ENCODE assay signal across 8 cellular contexts in the genomic region with DNA sequence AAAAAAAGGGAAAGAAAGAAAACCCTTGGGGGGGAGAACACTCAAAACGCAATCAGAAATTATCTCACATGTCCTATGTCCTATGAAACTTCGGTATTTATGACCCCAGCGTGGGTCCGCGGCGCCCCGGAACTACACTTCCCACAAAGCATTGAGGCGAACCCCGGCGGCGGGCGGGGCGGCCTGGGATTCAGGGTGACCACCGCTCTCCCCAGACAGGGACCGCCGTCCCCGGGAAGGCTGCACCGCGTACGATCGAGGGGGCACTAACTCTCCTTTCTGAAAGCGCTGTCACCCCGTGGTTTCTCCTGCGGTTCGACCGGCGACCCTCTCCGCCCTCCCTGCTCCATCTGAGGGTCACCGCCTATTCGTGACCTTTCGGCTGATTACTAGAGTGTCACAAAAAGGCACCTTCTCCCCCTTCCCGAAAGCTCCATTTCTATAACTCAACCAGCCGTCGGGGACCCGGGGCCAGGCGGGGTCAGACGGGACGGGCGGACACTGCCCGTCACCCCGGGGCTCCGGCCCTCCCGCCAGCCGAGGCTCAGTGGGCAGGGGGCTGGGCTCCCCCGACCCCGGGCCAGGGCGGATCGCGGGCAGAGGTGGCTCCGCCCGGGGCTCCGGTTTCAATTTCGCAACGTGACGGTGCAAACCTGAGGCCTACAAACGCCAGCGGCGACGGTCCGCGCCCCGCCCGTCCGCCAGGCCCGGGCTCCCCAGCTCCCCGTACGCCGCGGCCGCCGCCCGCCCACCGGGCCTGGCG. TPM values are rescaled to one million over a fixed set of nuclear protein-coding genes. Genes with fewer than 3 reads are reported as not detected.
DNase-seq lines count a peak whose midpoint lies in the region; ATAC-seq and TF ChIP-seq lines count a peak whose summit lies in the region.

No MANE protein-coding gene starts in this region.

- H3K4me1 Mint-ChIP-seq in H9 = peaks cover 19 to 23% of the 10 kb centered on the region in 2 experiments
- peaks cover 25% of the 10 kb centered on the region for H3K4me1 Mint-ChIP-seq in T-helper 17 cell

- H3K23me2 ChIP-seq in H9 (ENCODE audit: insufficient read length, low read depth, low read length, poor library complexity, severe bottlenecking) = peaks cover 12% of the 10 kb centered on the region

- no peak overlapping the region for H4K5ac ChIP-seq in H9 (ENCODE audit: insufficient read length, low read depth, low read length)

- no peaks in the 10 kb centered on the region for H3K36me3 ChIP-seq in Loucy (ENCODE audit: insufficient read depth, low read length)
- no peaks in the 10 kb centered on the region for H3K36me3 ChIP-seq in rectal smooth muscle tissue (ENCODE audit: control insufficient read depth, insufficient read depth, low read length)
- no peaks in the 10 kb centered on the region for H3K36me3 ChIP-seq in vagina

- no peak overlapping the region for H3K4ac ChIP-seq in H9 (ENCODE audit: low read depth, low read length)

- no peak overlapping the region for H3K18ac ChIP-seq in H9 (ENCODE audit: insufficient read length, low read depth, low read length)

- TF ChIP-seq POLR2A in GM10847 (IDR thresholded peaks at IDR 0.05; ENCODE audit: extremely low read depth, insufficient read length) (peak; percentile 27), vagina (IDR thresholded peaks at IDR 0.05) (peak in 1 of 2 donors; percentile 81)

- H3K4me1 ChIP-seq in H9 (ENCODE audit: insufficient read depth, low read length) = peaks cover 3% of the 10 kb centered on the region; the same call in 1 of the 2 replicates
- no peaks in the 10 kb centered on the region for H3K4me1 ChIP-seq in Loucy (ENCODE audit: insufficient read depth, low read length, poor library complexity, severe bottlenecking)
- no peaks in the 10 kb centered on the region for H3K4me1 ChIP-seq in right cardiac atrium (ENCODE audit: control insufficient read depth, insufficient read depth, low read length)
- H3K4me1 ChIP-seq in rectal smooth muscle tissue (ENCODE audit: control insufficient read depth, insufficient read depth, low read length) = peaks cover 9% of the 10 kb centered on the region
- H3K4me1 ChIP-seq in vagina = peaks cover 39% of the 10 kb centered on the region

- H3K27me3 Mint-ChIP-seq in H9 (ENCODE audit: low read depth) (no peaks in the 10 kb centered on the region), T-helper 17 cell (peaks cover 7% of the 10 kb centered on the region)

- H3K79me2 ChIP-seq in H9 (ENCODE audit: insufficient read depth, low read length) = peaks cover 38% of the 10 kb centered on the region; the same call in 1 of the 2 replicates
- H3K79me2 ChIP-seq in Loucy (ENCODE audit: insufficient read depth, low read length) = peaks cover 26% of the 10 kb centered on the region

- WGBS in H9 (ENCODE audit: extremely low coverage, insufficient read length, low lambda C conversion rate) = no CpG with 5 or more reads among the region's 74 CpGs
- WGBS in right cardiac atrium = under 1% methylated on average over 74 of the region's 74 CpGs

- H3K9me3 Mint-ChIP-seq in H9 = no peaks in the 10 kb centered on the region

- H2AFZ ChIP-seq in H9 (ENCODE audit: low read length) (no peak overlapping the region), Loucy (ENCODE audit: low read length) (peak overlapping the region; percentile 74; the same call in 1 of the 2 replicates)

- no peak overlapping the region for H3T11ph ChIP-seq in H9 (ENCODE audit: low read length)

- no peaks in the 10 kb centered on the region for H3K27me3 ChIP-seq in H9 (ENCODE audit: insufficient read depth, low read length)
- no peaks in the 10 kb centered on the region for H3K27me3 ChIP-seq in Loucy (ENCODE audit: insufficient read depth, low read length, poor library complexity, severe bottlenecking)
- no peaks in the 10 kb centered on the region for H3K27me3 ChIP-seq in right cardiac atrium (ENCODE audit: control insufficient read depth, insufficient read depth)
- no peaks in the 10 kb centered on the region for H3K27me3 ChIP-seq in rectal smooth muscle tissue (ENCODE audit: control insufficient read depth, insufficient read depth, low read length)
- H3K27me3 ChIP-seq in vagina = no peaks in the 10 kb centered on the region

- H3K27ac ChIP-seq in H9 (ENCODE audit: insufficient read length, low read depth, low read length) = peak overlapping the region; percentile 18
- H3K27ac ChIP-seq in right cardiac atrium (ENCODE audit: low read length) = peak overlapping the region; percentile 96
- H3K27ac ChIP-seq in rectal smooth muscle tissue (ENCODE audit: low read depth, low read length) = peak overlapping the region; percentile 95
- peak overlapping the region; percentile 96 for H3K27ac ChIP-seq in vagina

- H3K9me2 ChIP-seq in Loucy (replicated peaks; ENCODE audit: low read depth, low read length) = no peaks in the 10 kb centered on the region

- intact Hi-C loops in right cardiac atrium (cut with DNase I) (loop anchor here in 1 of 4 donors (5.0 kb wide), 1 partner anchor 144 kb away; no protein-coding TSS in a partner anchor), vagina (cut with DNase I) (no loop called here)

- no peak overlapping the region for H2BK12ac ChIP-seq in H9 (ENCODE audit: insufficient read length, low read depth, low read length)

- H2BK15ac ChIP-seq in H9 (ENCODE audit: low read depth, low read length) = no peak overlapping the region

- H3K4me3 ChIP-seq in Loucy (ENCODE audit: low read length, poor library complexity, severe bottlenecking) (peak overlapping the region; percentile 78), right cardiac atrium (ENCODE audit: low read length) (peak overlapping the region; percentile 85), rectal smooth muscle tissue (ENCODE audit: low read length) (peak overlapping the region; percentile 92), vagina (peak overlapping the region; percentile 76 to 87)

- peak overlapping the region; percentile 74 for H3K9ac ChIP-seq in H9 (ENCODE audit: extremely low read depth, insufficient read length, low read length)
- H3K9ac ChIP-seq in Loucy (ENCODE audit: low read depth, low read length, poor library complexity, severe bottlenecking) = peak overlapping the region; percentile 62
- peak overlapping the region; percentile 96 for H3K9ac ChIP-seq in rectal smooth muscle tissue (ENCODE audit: low read length)

- H3K27ac Mint-ChIP-seq in H9 = peak overlapping the region; percentile 79 to 92 (median 91); a peak in 6 of 7 replicates
- peak overlapping the region; percentile 79 for H3K27ac Mint-ChIP-seq in T-helper 17 cell

- no peak overlapping the region for H2BK120ac ChIP-seq in H9 (ENCODE audit: low read depth, low read length, poor library complexity, severe bottlenecking)

- no peaks in the 10 kb centered on the region for H4K20me1 ChIP-seq in H9 (ENCODE audit: control insufficient read depth, insufficient read depth, insufficient read length)
- H4K20me1 ChIP-seq in Loucy (ENCODE audit: insufficient read depth, low read length, poor library complexity, severe bottlenecking) = peaks cover 5% of the 10 kb centered on the region

- no peak overlapping the region for H2BK20ac ChIP-seq in H9 (ENCODE audit: low read depth, low read length, poor library complexity, severe bottlenecking)

- TF ChIP-seq CTCF in H9 (conservative IDR thresholded peaks at IDR 0.05) (no peak), Loucy (conservative IDR thresholded peaks at IDR 0.05; ENCODE audit: low read length) (no peak), vagina (IDR thresholded peaks at IDR 0.05) (no peak)

- H3K36me3 Mint-ChIP-seq in H9 (ENCODE audit: insufficient read depth in 1 of 3, low read depth in 3 of 3) (peaks cover 0 to 4% (median 0%) of the 10 kb centered on the region in 3 experiments; a peak in 2 of 7 replicates), T-helper 17 cell (ENCODE audit: low read depth) (no peaks in the 10 kb centered on the region)

- peak overlapping the region; percentile 59; the same call in 1 of the 2 replicates for H3K14ac ChIP-seq in H9 (ENCODE audit: insufficient read depth, low read length)

- no peak overlapping the region for H3K56ac ChIP-seq in H9 (ENCODE audit: insufficient read length, low read depth, low read length)

- H4K8ac ChIP-seq in H9 (replicated peaks; ENCODE audit: insufficient read length, low read depth, low read length) = no peak overlapping the region

- no peak overlapping the region for H3K23ac ChIP-seq in H9 (ENCODE audit: insufficient read length, low read depth, low read length)

- H2AK5ac ChIP-seq in H9 (ENCODE audit: insufficient read length, low read length) = no peak overlapping the region

- ATAC-seq in T-helper 17 cell = peak; percentile 62
- ATAC-seq in right cardiac atrium = peak; percentile 81 to 85

- H3F3A ChIP-seq in Loucy (ENCODE audit: low read depth) = no peaks in the 10 kb centered on the region

- H3K4me2 ChIP-seq in H9 (ENCODE audit: insufficient read depth, insufficient read length, low read length) = peak overlapping the region; percentile 99
- peak overlapping the region; percentile 87 for H3K4me2 ChIP-seq in Loucy (ENCODE audit: low read depth, low read length, poor library complexity, severe bottlenecking)

- no peaks in the 10 kb centered on the region for H3K9me3 ChIP-seq in H9 (ENCODE audit: control insufficient read depth, low read depth, low read length)
- H3K9me3 ChIP-seq in Loucy (ENCODE audit: insufficient read depth, low read depth, low read length) = no peaks in the 10 kb centered on the region
- H3K9me3 ChIP-seq in T-helper 17 cell (ENCODE audit: control insufficient read depth, low read length, poor library complexity, severe bottlenecking) = no peaks in the 10 kb centered on the region
- no peaks in the 10 kb centered on the region for H3K9me3 ChIP-seq in right cardiac atrium (ENCODE audit: control insufficient read depth, low read length)
- H3K9me3 ChIP-seq in vagina = no peaks in the 10 kb centered on the region

- H4K91ac ChIP-seq in H9 (ENCODE audit: insufficient read length, low read depth, low read length) = no peak overlapping the region

- H3K4me3 Mint-ChIP-seq in H9 (peak overlapping the region; percentile 83 to 91), T-helper 17 cell (peak overlapping the region; percentile 88)

- no peak overlapping the region for H2BK5ac ChIP-seq in H9 (ENCODE audit: insufficient read length, low read length)

- DNase-seq in H9 (peak; percentile 78), T-helper 17 cell (peak; percentile 23 to 44 (median 30)), anterior cingulate cortex (lab: John Stamatoyannopoulos, UW) (peak in 56 of 58 donors; percentile 11 to 82 (median 56)), right cardiac atrium (peak; percentile 81 to 90 (median 90)), vagina (ENCODE audit: extremely low spot score in 2 of 2) (peak in 1 of 2 donors; percentile 88)

- no peaks in the 10 kb centered on the region for H3K79me1 ChIP-seq in H9 (ENCODE audit: insufficient read depth, low read depth, low read length, poor library complexity, severe bottlenecking)

RNA-seq across cellular contexts. Expression of gene ECPAS, which starts 1.3 kb away (rescaled TPM):
- total RNA-seq in H9 (2021) (106 and 108 TPM in 2 replicates), T-helper 17 cell (10 to 100 TPM; 56.8 to 65.9 TPM), right cardiac atrium (10 to 100 TPM; 85.4 to 99.1 (median 90.5) TPM), vagina (62.9 TPM)
- polyA plus RNA-seq in right cardiac atrium = 24.3 TPM

RNA-seq across cellular contexts. Expression of gene ZNF483, which starts 42.1 kb away (rescaled TPM):
- 46.8 and 48.1 TPM in 2 replicates for total RNA-seq in H9 (2021)
- 10 to 100 TPM; 21.2 to 21.4 TPM for total RNA-seq in T-helper 17 cell
- total RNA-seq in right cardiac atrium = 10 to 100 TPM in 3 of 4 donors, 1 to 10 TPM in 1; 9.6 to 14.7 (median 10.7) TPM
- 1.5 TPM for polyA plus RNA-seq in right cardiac atrium
- total RNA-seq in vagina = 8.8 TPM

Comparison
In these comparisons a context has a peak if more than half of its experiments do, and no peak if none do; other contexts are left out.
1. H3K27ac ChIP-seq: peak in every context shown above with its lines; median percentile 96 in right cardiac atrium; 96 in vagina; 95 in rectal smooth muscle tissue; 18 in H9.